28 cellular contexts compared by ENCODE assay signal in genomic region chr18:49026501-49027378, GRCh38.
DNase-seq lines count a peak whose midpoint lies in the region; ATAC-seq and TF ChIP-seq lines count a peak whose summit lies in the region.
"Had no signal": no experiment of that assay in that cellular context is flagged by ENCODE, and none has a peak within 500 bp of the region (broad histone marks: within the 10 kb centered on the region; RNA-seq: fewer than 3 reads in every experiment).

No MANE protein-coding gene starts in this region.

- TF ChIP-seq POLR2A in lower leg skin (IDR thresholded peaks at IDR 0.05): no peak

- no peak for ATAC-seq in T-helper 17 cell
- ATAC-seq: activated CD4-positive, CD25-positive, alpha-beta regulatory T cell treated with anti-CD3 and anti-CD28 coated beads, Interleukin-2, amount 50 U/mL, for 24 hours; activated CD8-positive, alpha-beta T cell treated with anti-CD3 and anti-CD28 coated beads, Interleukin-2, amount 10 ng/mL, durations not matched to agents 7 days and 5 days; K562; T-cell had no signal

- peaks cover 18% of the 10 kb centered on the region for H3K4me1 Mint-ChIP-seq in T-helper 17 cell
- peaks cover 13% of the 10 kb centered on the region for H3K4me1 Mint-ChIP-seq in activated T-helper 2 cell treated with anti-CD3 and anti-CD28 coated beads, Interferon-gamma antibody, Interleukin-2, Interleukin-4, amounts not matched to agents 10 μg/mL and 5 μg/mL and 100 μg/mL, durations not matched to agents 14 hours and 24 hours and 36 hours (ENCODE audit: low read depth)
- peaks cover 9% of the 10 kb centered on the region for H3K4me1 Mint-ChIP-seq in T-helper 2 cell treated with Interferon-gamma antibody and Interleukin-4, amounts not matched to agents 5 μg/mL and 100 μg/mL, for 36 hours (ENCODE audit: low read depth)

- H3K27ac ChIP-seq in BLaER1: peak overlapping the region; percentile 100
- H3K27ac ChIP-seq: esophagus muscularis mucosa, ovary had no signal

- H3K4me2 ChIP-seq in BLaER1: peak overlapping the region; percentile 86

- H3K9me3 Mint-ChIP-seq in activated T-helper 2 cell treated with anti-CD3 and anti-CD28 coated beads, Interferon-gamma antibody, Interleukin-2, Interleukin-4, amounts not matched to agents 10 μg/mL and 5 μg/mL and 100 μg/mL, durations not matched to agents 14 hours and 24 hours and 36 hours: no peaks in the 10 kb centered on the region
- H3K9me3 Mint-ChIP-seq in T-helper 2 cell treated with Interferon-gamma antibody and Interleukin-4, amounts not matched to agents 5 μg/mL and 100 μg/mL, for 36 hours: no peaks in the 10 kb centered on the region
- H3K9me3 Mint-ChIP-seq: activated T-cell treated with anti-CD3 and anti-CD28 coated beads, Interleukin-2, amount 50 U/mL, for 24 hours; nephron progenitor cell; T-cell had no signal

- H3K27me3 Mint-ChIP-seq in T-helper 17 cell: no peaks in the 10 kb centered on the region
- H3K27me3 Mint-ChIP-seq in activated T-helper 2 cell treated with anti-CD3 and anti-CD28 coated beads, Interferon-gamma antibody, Interleukin-2, Interleukin-4, amounts not matched to agents 10 μg/mL and 5 μg/mL and 100 μg/mL, durations not matched to agents 14 hours and 24 hours and 36 hours (ENCODE audit: low read depth): peaks cover 1% of the 10 kb centered on the region
- peaks cover 7% of the 10 kb centered on the region for H3K27me3 Mint-ChIP-seq in T-helper 2 cell treated with Interferon-gamma antibody and Interleukin-4, amounts not matched to agents 5 μg/mL and 100 μg/mL, for 36 hours (ENCODE audit: low read depth)
- H3K27me3 Mint-ChIP-seq: activated T-cell treated with anti-CD3 and anti-CD28 coated beads, Interleukin-2, amount 50 U/mL, for 24 hours; T-cell had no signal

- WGBS in lower leg skin, 2 donors: 76 to 85% methylated on average over 13 to 14 of the region's 15 CpGs

- no peaks in the 10 kb centered on the region for H3K36me3 Mint-ChIP-seq in T-helper 17 cell (ENCODE audit: low read depth)
- no peaks in the 10 kb centered on the region for H3K36me3 Mint-ChIP-seq in activated T-helper 2 cell treated with anti-CD3 and anti-CD28 coated beads, Interferon-gamma antibody, Interleukin-2, Interleukin-4, amounts not matched to agents 10 μg/mL and 5 μg/mL and 100 μg/mL, durations not matched to agents 14 hours and 24 hours and 36 hours (ENCODE audit: low read depth)
- H3K36me3 Mint-ChIP-seq in T-helper 2 cell treated with Interferon-gamma antibody and Interleukin-4, amounts not matched to agents 5 μg/mL and 100 μg/mL, for 36 hours (ENCODE audit: low read depth): no peaks in the 10 kb centered on the region
- H3K36me3 Mint-ChIP-seq: T-cell had no signal

- DNase-seq in AG20443 (ENCODE audit: low spot score) (peak; percentile 8), T-helper 17 cell (no peak), lower leg skin (ENCODE audit: low spot score in 2 of 2) (peak; percentile 12 to 74), hippocampal formation (lab: John Stamatoyannopoulos, UW) (no peak), RPMI8226 (no peak)
- no peak for DNase-seq in activated T-helper 2 cell treated with anti-CD3 and anti-CD28 coated beads, Interferon-gamma antibody, Interleukin-2, Interleukin-4, amounts not matched to agents 10 μg/mL and 5 μg/mL and 100 μg/mL, durations not matched to agents 14 hours and 24 hours and 36 hours (ENCODE audit: low spot score)
- DNase-seq in T-helper 2 cell treated with Interferon-gamma antibody and Interleukin-4, amounts not matched to agents 5 μg/mL and 100 μg/mL, for 36 hours (ENCODE audit: low spot score): no peak
- DNase-seq: activated CD8-positive, alpha-beta T cell treated with anti-CD3 and anti-CD28 coated beads, Interleukin-2, amount 10 ng/mL, durations not matched to agents 7 days and 5 days; activated naive CD4-positive, alpha-beta T cell; Calu3; central memory CD4-positive, alpha-beta T cell; dermis blood vessel endothelial cell; MM.1S; NCI-H1930; NCI-H2171 treated with DMSO at 0.1 percent for 48 hours; NCI-H510A; nephron progenitor cell; OCI-M1; ovary; stimulated activated CD4-positive, alpha-beta T cell treated with anti-CD3 and anti-CD28 coated beads, Interleukin-15, amount 100 ng/mL, for 24 hours; stimulated activated CD4-positive, alpha-beta T cell treated with anti-CD3 and anti-CD28 coated beads, Interleukin-4, amount 100 ng/mL, for 4 hours; T-cell; trophoblast cell had no signal

- H3K9me3 ChIP-seq in BLaER1: peaks cover 17% of the 10 kb centered on the region; the same call in 1 of the 2 replicates
- no peaks in the 10 kb centered on the region for H3K9me3 ChIP-seq in T-helper 17 cell (ENCODE audit: control insufficient read depth, low read length, poor library complexity, severe bottlenecking)
- H3K9me3 ChIP-seq: esophagus muscularis mucosa, ovary had no signal

- no peak overlapping the region for H3K27ac Mint-ChIP-seq in T-helper 17 cell
- no peak overlapping the region for H3K27ac Mint-ChIP-seq in activated T-helper 2 cell treated with anti-CD3 and anti-CD28 coated beads, Interferon-gamma antibody, Interleukin-2, Interleukin-4, amounts not matched to agents 10 μg/mL and 5 μg/mL and 100 μg/mL, durations not matched to agents 14 hours and 24 hours and 36 hours
- no peak overlapping the region for H3K27ac Mint-ChIP-seq in T-helper 2 cell treated with Interferon-gamma antibody and Interleukin-4, amounts not matched to agents 5 μg/mL and 100 μg/mL, for 36 hours
- H3K27ac Mint-ChIP-seq: activated CD8-positive, alpha-beta T cell treated with anti-CD3 and anti-CD28 coated beads, Interleukin-2, amount 10 ng/mL, durations not matched to agents 7 days and 5 days; activated T-cell treated with anti-CD3 and anti-CD28 coated beads, Interleukin-2, amount 50 U/mL, for 24 hours; nephron progenitor cell; T-cell had no signal

- no peaks in the 10 kb centered on the region for H3K27me3 ChIP-seq in BLaER1
- H3K27me3 ChIP-seq: ovary had no signal

- no peaks in the 10 kb centered on the region for H4K20me1 ChIP-seq in BLaER1

- TF ChIP-seq CTCF in lower leg skin (IDR thresholded peaks at IDR 0.05): no peak

- H3K4me1 ChIP-seq in BLaER1: peaks cover 98% of the 10 kb centered on the region
- H3K4me1 ChIP-seq: esophagus muscularis mucosa had no signal

- H3K4me3 ChIP-seq in BLaER1: peak overlapping the region; percentile 75
- H3K4me3 ChIP-seq in lower leg skin (ENCODE audit: low read depth, poor library complexity, severe bottlenecking): no peak overlapping the region
- H3K4me3 ChIP-seq: esophagus muscularis mucosa, K562, ovary had no signal

- intact Hi-C loops in lower leg skin (cut with DNase I; ENCODE audit: low total_unique reads): no loop called here
- intact Hi-C loops in activated T-helper 2 cell treated with anti-CD3 and anti-CD28 coated beads, Interferon-gamma antibody, Interleukin-2, Interleukin-4, amounts not matched to agents 10 μg/mL and 5 μg/mL and 100 μg/mL, durations not matched to agents 14 hours and 24 hours and 36 hours (cut with micrococcal nuclease): loop anchor here (10.0 kb wide), 1 partner anchor 352 kb away; no protein-coding TSS in a partner anchor

- peaks cover 28% of the 10 kb centered on the region for H3K36me3 ChIP-seq in BLaER1
- H3K36me3 ChIP-seq: esophagus muscularis mucosa, ovary had no signal

- H3K9ac ChIP-seq in BLaER1: peak overlapping the region; percentile 96

- peak overlapping the region; percentile 12 for H3K4me3 Mint-ChIP-seq in T-helper 17 cell
- no peak overlapping the region for H3K4me3 Mint-ChIP-seq in activated T-helper 2 cell treated with anti-CD3 and anti-CD28 coated beads, Interferon-gamma antibody, Interleukin-2, Interleukin-4, amounts not matched to agents 10 μg/mL and 5 μg/mL and 100 μg/mL, durations not matched to agents 14 hours and 24 hours and 36 hours (ENCODE audit: low read depth)
- no peak overlapping the region for H3K4me3 Mint-ChIP-seq in T-helper 2 cell treated with Interferon-gamma antibody and Interleukin-4, amounts not matched to agents 5 μg/mL and 100 μg/mL, for 36 hours
- H3K4me3 Mint-ChIP-seq: activated CD8-positive, alpha-beta T cell treated with anti-CD3 and anti-CD28 coated beads, Interleukin-2, amount 10 ng/mL, durations not matched to agents 7 days and 5 days; activated T-cell treated with anti-CD3 and anti-CD28 coated beads, Interleukin-2, amount 50 U/mL, for 24 hours; nephron progenitor cell; T-cell had no signal

Comparison
In these comparisons a context has a peak if more than half of its experiments do, and no peak if none do; other contexts are left out.
1. DNase-seq: peak in AG20443 (single experiment) and lower leg skin (2 of 2); none in T-helper 17 cell (0 of 3), activated T-helper 2 cell treated with anti-CD3 and anti-CD28 coated beads, Interferon-gamma antibody, Interleukin-2, Interleukin-4, amounts not matched to agents 10 μg/mL and 5 μg/mL and 100 μg/mL, durations not matched to agents 14 hours and 24 hours and 36 hours (single experiment), T-helper 2 cell treated with Interferon-gamma antibody and Interleukin-4, amounts not matched to agents 5 μg/mL and 100 μg/mL, for 36 hours (single experiment), hippocampal formation (0 of 2) and RPMI8226 (single experiment).